Comparison of ENCODE assay signal across 17 cellular contexts in genomic region chr1:184626076-184627011, GRCh38.
A peak's percentile ranks its signal among the peaks of the same experiment; 100 is the strongest.
DNase-seq lines count a peak whose midpoint lies in the region; ATAC-seq, FAIRE-seq and TF ChIP-seq lines count a peak whose summit lies in the region.
"Had no signal": no experiment of that assay in that cellular context is flagged by ENCODE, and none has a peak within 500 bp of the region (broad histone marks: within the 10 kb centered on the region; RNA-seq: fewer than 3 reads in every experiment).

No MANE protein-coding gene starts in this region.

- intact Hi-C loops in breast epithelium (cut with DNase I; ENCODE audit: low total_unique reads) = no loop called here
- intact Hi-C loops in HepG2 (cut with micrococcal nuclease; ENCODE audit: unreplicated experiment) = no loop called here

- no peak for TF ChIP-seq POLR2A in breast epithelium (IDR thresholded peaks at IDR 0.05)
- TF ChIP-seq POLR2A in HepG2 (IDR thresholded peaks at IDR 0.05; ENCODE audit: insufficient read depth in 1 of 2, low read depth in 2 of 2, low read length in 2 of 2) = no peak

- ATAC-seq in GM18868 (IDR thresholded peaks at IDR 0.05; ENCODE audit: unreplicated experiment) (peak; percentile 70), HepG2 (peak; percentile 41), HG02759 (IDR thresholded peaks at IDR 0.05; ENCODE audit: unreplicated experiment) (no peak), GM21825 (IDR thresholded peaks at IDR 0.05; ENCODE audit: unreplicated experiment) (no peak)

- H3K4me3 ChIP-seq in breast epithelium (no peak overlapping the region), HepG2 (replicated peaks in 1 of 3; ENCODE audit: insufficient read depth in 1 of 3, low read depth in 2 of 3, low read length in 3 of 3) (no peak overlapping the region), small intestine (ENCODE audit: low read depth in 1 of 2, low read length in 2 of 2) (no peak overlapping the region)

- in situ Hi-C loops in HepG2 (cut with HindIII; ENCODE audit: extremely low pct_ligation_motif_present, low pct_unique_long_range_greater_than_20kb) = no loop called here

- no peaks in the 10 kb centered on the region for H4K20me1 ChIP-seq in HepG2 (ENCODE audit: insufficient read depth, low read length)

- BruUV-seq in HepG2 (replicated peaks; lab: Mats Ljungman, UMichigan) = no TSS peak

- H3K27ac ChIP-seq in breast epithelium (peak overlapping the region; percentile 94 to 96), HepG2 (ENCODE audit: extremely low read length, insufficient read depth, low read length) (no peak overlapping the region), small intestine (ENCODE audit: low read depth in 1 of 2, low read length in 1 of 2) (peak overlapping the region in 1 of 2 donors; percentile 52)

- H3K4me2 ChIP-seq in HepG2 (ENCODE audit: low read depth, low read length) = no peak overlapping the region
- H3K4me2 ChIP-seq: SK-N-SH had no signal

- H3K4me1 ChIP-seq in breast epithelium (peaks cover 13 to 23% of the 10 kb centered on the region in 2 donors), HepG2 (ENCODE audit: insufficient read depth, low read length) (no peaks in the 10 kb centered on the region), small intestine (ENCODE audit: control insufficient read depth in 2 of 2, insufficient read depth in 1 of 2, low read depth in 1 of 2, low read length in 1 of 2) (peaks cover 5 to 12% of the 10 kb centered on the region in 2 donors)

- TF ChIP-seq EP300 in HepG2 (IDR thresholded peaks at IDR 0.05; ENCODE audit: low read depth in 2 of 2, low read length in 2 of 2) (no peak), HepG2 (CRISPR knock-in tag; IDR thresholded peaks at IDR 0.05; ENCODE audit: borderline replicate concordance) (no peak)

- H3K27me3 ChIP-seq in breast epithelium = no peaks in the 10 kb centered on the region
- H3K27me3 ChIP-seq in HepG2 (ENCODE audit: control insufficient read depth in 1 of 2, insufficient read depth in 2 of 2, low read length in 2 of 2) = peaks cover 1 to 33% of the 10 kb centered on the region in 2 experiments; a peak in 4 of 5 replicates
- H3K27me3 ChIP-seq in small intestine (ENCODE audit: control insufficient read depth in 2 of 2, insufficient read depth in 2 of 2, low read length in 2 of 2) = no peaks in the 10 kb centered on the region

- H3K9me3 ChIP-seq in breast epithelium = no peaks in the 10 kb centered on the region
- H3K9me3 ChIP-seq in HepG2 (ENCODE audit: low read length) = no peaks in the 10 kb centered on the region
- H3K9me3 ChIP-seq in small intestine (ENCODE audit: control insufficient read depth, low read depth) = no peaks in the 10 kb centered on the region
- H3K9me3 ChIP-seq: SK-N-SH had no signal

- WGBS in HepG2 (ENCODE audit: low lambda C conversion rate) = 15% methylated on average over 10 of the region's 13 CpGs
- WGBS in small intestine, 3 donors = 31 to 60% (median 45%) methylated on average over 13 of the region's 13 CpGs

- TF ChIP-seq CTCF in breast epithelium (IDR thresholded peaks at IDR 0.05) (no peak), HepG2 (CRISPR knock-in tag; IDR thresholded peaks at IDR 0.05) (no peak)

- DNase-seq in breast epithelium (ENCODE audit: low spot score in 2 of 2) (no peak), HepG2 (ENCODE audit: low spot score) (no peak), small intestine (peak; percentile 68)
- DNase-seq in stimulated activated CD4-positive, alpha-beta T cell treated with anti-CD3 and anti-CD28 coated beads, Interleukin-15, amount 100 ng/mL, for 24 hours = no peak
- no peak for DNase-seq in stimulated activated CD4-positive, alpha-beta T cell treated with anti-CD3 and anti-CD28 coated beads, Interleukin-4, amount 100 ng/mL, for 24 hours
- DNase-seq: activated CD4-positive, alpha-beta T cell treated with anti-CD3 and anti-CD28 coated beads for 48 hours; activated CD8-positive, alpha-beta memory T cell treated with anti-CD3 and anti-CD28 coated beads, Interleukin-2, amount 50 U/mL, for 48 hours; activated naive CD4-positive, alpha-beta T cell; anterior cingulate cortex; GF-D8; H7; naive B cell; NCI-H1105 treated with DMSO at 0.1 percent for 48 hours; SK-N-SH had no signal

- no peak overlapping the region for H3K9ac ChIP-seq in HepG2 (ENCODE audit: insufficient read depth, low read depth, low read length)
- H3K9ac ChIP-seq: SK-N-SH had no signal

- no peaks in the 10 kb centered on the region for H3K36me3 ChIP-seq in breast epithelium
- no peaks in the 10 kb centered on the region for H3K36me3 ChIP-seq in HepG2 (replicated peaks in 1 of 2; ENCODE audit: control insufficient read depth in 1 of 2, insufficient read depth in 2 of 2, low read length in 2 of 2)
- no peaks in the 10 kb centered on the region for H3K36me3 ChIP-seq in small intestine (ENCODE audit: control insufficient read depth in 2 of 2, insufficient read depth in 2 of 2, low read length in 2 of 2)

- POLR2A ChIA-PET in HepG2 (lab: Yijun Ruan, JAX) = no interaction called here

- H3K79me2 ChIP-seq in HepG2 (ENCODE audit: insufficient read depth, low read length) = no peaks in the 10 kb centered on the region

- no peak for FAIRE-seq in HepG2 (lab: Jason Lieb, UNC)
- no peak for FAIRE-seq in small intestine (lab: Jason Lieb, UNC)

- no peak overlapping the region for H2AFZ ChIP-seq in HepG2 (ENCODE audit: low read length)

- no peak for TF ChIP-seq RAD21 in HepG2 (CRISPR knock-in tag; IDR thresholded peaks at IDR 0.05)

- CTCF ChIA-PET in HepG2 (lab: Yijun Ruan, JAX; ENCODE audit: low intra/inter-chr PET ratio, low total read pairs) = no interaction called here

TF ChIP-seq in HepG2, 621 proteins besides CTCF, POLR2A, EP300 and RAD21:
- TF ChIP-seq, protein P1, sequence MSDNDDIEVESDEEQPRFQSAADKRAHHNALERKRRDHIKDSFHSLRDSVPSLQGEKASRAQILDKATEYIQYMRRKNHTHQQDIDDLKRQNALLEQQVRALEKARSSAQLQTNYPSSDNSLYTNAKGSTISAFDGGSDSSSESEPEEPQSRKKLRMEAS (IDR thresholded peaks at IDR 0.05) = no peak

Comparison
In these comparisons a context has a peak if more than half of its experiments do, and no peak if none do; other contexts are left out.
1. ATAC-seq: peak in GM18868 (single experiment) and HepG2 (single experiment); none in HG02759 (single experiment) and GM21825 (single experiment).